Comparison of ENCODE assay signal across 22 cellular contexts in genomic region chr3:23440416-23441294, GRCh38.
DNase-seq lines count a peak whose midpoint lies in the region; ATAC-seq, FAIRE-seq and TF ChIP-seq lines count a peak whose summit lies in the region.
"Had no signal": no experiment of that assay in that cellular context is flagged by ENCODE, and none has a peak within 500 bp of the region (broad histone marks: within the 10 kb centered on the region; RNA-seq: fewer than 3 reads in every experiment).

No MANE protein-coding gene starts in this region.

- peaks cover 29 to 50% (median 37%) of the 10 kb centered on the region in 10 experiments for H3K4me1 ChIP-seq in BLaER1 treated with 17β-estradiol and CSF1 and Interleukin-3, amounts not matched to agents 10 nM and 100 nM
- peaks cover 0 to 26% of the 10 kb centered on the region in 2 donors for H3K4me1 ChIP-seq in naive thymus-derived CD4-positive, alpha-beta T cell (ENCODE audit: control insufficient read depth in 2 of 2, insufficient read depth in 2 of 2, low read length in 2 of 2)
- peaks cover 7% of the 10 kb centered on the region for H3K4me1 ChIP-seq in lower lobe of right lung
- H3K4me1 ChIP-seq: Caco-2, esophagus muscularis mucosa, testis had no signal

- no peak for TF ChIP-seq CTCF in lower lobe of right lung (IDR thresholded peaks at IDR 0.05)
- no peak for TF ChIP-seq CTCF in lower leg skin (IDR thresholded peaks at IDR 0.05)

- H3K9me3 Mint-ChIP-seq in activated CD4-positive, alpha-beta memory T cell treated with anti-CD3 and anti-CD28 coated beads, Interleukin-2, amount 10 ng/mL, durations not matched to agents 7 days and 5 days, result peaks cover 2% of the 10 kb centered on the region
- no peaks in the 10 kb centered on the region for H3K9me3 Mint-ChIP-seq in naive thymus-derived CD4-positive, alpha-beta T cell

- CTCF ChIA-PET in activated CD4-positive, alpha-beta memory T cell treated with anti-CD3 and anti-CD28 coated beads, Interleukin-2, amount 10 ng/mL, durations not matched to agents 7 days and 5 days (lab: Charles Lee), result no interaction called here
- CTCF ChIA-PET in naive thymus-derived CD4-positive, alpha-beta T cell (lab: Charles Lee), result no interaction called here

- H3K36me3 Mint-ChIP-seq in activated CD4-positive, alpha-beta memory T cell treated with anti-CD3 and anti-CD28 coated beads, Interleukin-2, amount 10 ng/mL, durations not matched to agents 7 days and 5 days (ENCODE audit: low read depth), result no peaks in the 10 kb centered on the region
- no peaks in the 10 kb centered on the region for H3K36me3 Mint-ChIP-seq in naive thymus-derived CD4-positive, alpha-beta T cell

- H3K27ac Mint-ChIP-seq in activated CD4-positive, alpha-beta memory T cell treated with anti-CD3 and anti-CD28 coated beads, Interleukin-2, amount 10 ng/mL, durations not matched to agents 7 days and 5 days, result peak overlapping the region; percentile 54
- peak overlapping the region in 8 of 9 donors; percentile 39 to 87 (median 73) for H3K27ac Mint-ChIP-seq in naive thymus-derived CD4-positive, alpha-beta T cell
- H3K27ac Mint-ChIP-seq: progenitor cell of endocrine pancreas had no signal

- no peaks in the 10 kb centered on the region; a peak in 1 of 22 replicates for H3K36me3 ChIP-seq in BLaER1 treated with 17β-estradiol and CSF1 and Interleukin-3, amounts not matched to agents 10 nM and 100 nM
- no peaks in the 10 kb centered on the region for H3K36me3 ChIP-seq in naive thymus-derived CD4-positive, alpha-beta T cell (ENCODE audit: control insufficient read depth in 2 of 3, insufficient read depth in 3 of 3, low read length in 3 of 3)
- H3K36me3 ChIP-seq in lower lobe of right lung, result no peaks in the 10 kb centered on the region
- H3K36me3 ChIP-seq: esophagus muscularis mucosa, SJCRH30 had no signal

- DNase-seq in GM12892 (ENCODE audit: insufficient read length) (no peak), lower lobe of right lung (no peak), lower leg skin (ENCODE audit: low spot score in 2 of 2) (no peak), HK-2 (ENCODE audit: unreplicated experiment) (no peak), OCI-M1 (lab: John Stamatoyannopoulos, UW) (no peak)
- DNase-seq in activated CD4-positive, alpha-beta memory T cell treated with anti-CD3 and anti-CD28 coated beads, Interleukin-2, amount 10 ng/mL, durations not matched to agents 7 days and 5 days, result no peak
- DNase-seq in naive thymus-derived CD4-positive, alpha-beta T cell, result peak in 4 of 9 donors; percentile 8 to 32 (median 10)
- DNase-seq: Caco-2; caudate nucleus; effector CD4-positive, alpha-beta T cell; EL; glutamatergic neuron; Karpas-422; NCI-H1417; NCI-H526; SJCRH30; small intestine; stimulated activated CD4-positive, alpha-beta T cell treated with anti-CD3 and anti-CD28 coated beads, Interleukin-4, amount 100 ng/mL, for 24 hours; testis had no signal

- peaks cover 0 to 8% (median 0%) of the 10 kb centered on the region in 11 experiments; a peak in 2 of 22 replicates for H3K27me3 ChIP-seq in BLaER1 treated with 17β-estradiol and CSF1 and Interleukin-3, amounts not matched to agents 10 nM and 100 nM
- no peaks in the 10 kb centered on the region for H3K27me3 ChIP-seq in naive thymus-derived CD4-positive, alpha-beta T cell (ENCODE audit: control insufficient read depth in 2 of 2, insufficient read depth in 2 of 2, low read length in 2 of 2)
- no peaks in the 10 kb centered on the region for H3K27me3 ChIP-seq in lower lobe of right lung (ENCODE audit: low read depth)
- H3K27me3 ChIP-seq: esophagus muscularis mucosa, SJCRH30, testis had no signal

- intact Hi-C loops in naive thymus-derived CD4-positive, alpha-beta T cell (cut with micrococcal nuclease), result loop anchor here in 1 of 2 donors (1.0 kb wide), 1 partner anchor 365 kb away; the partner anchor contains the start of gene UBE2E1
- intact Hi-C loops in lower lobe of right lung (cut with DNase I) (no loop called here), lower leg skin (cut with DNase I; ENCODE audit: low total_unique reads) (no loop called here)

- H4K20me1 ChIP-seq in BLaER1 treated with 17β-estradiol and CSF1 and Interleukin-3, amounts not matched to agents 10 nM and 100 nM, result peaks cover 0 to 100% (median 0%) of the 10 kb centered on the region in 11 experiments; a peak in 9 of 22 replicates

- no peak overlapping the region for H3K4me3 Mint-ChIP-seq in activated CD4-positive, alpha-beta memory T cell treated with anti-CD3 and anti-CD28 coated beads, Interleukin-2, amount 10 ng/mL, durations not matched to agents 7 days and 5 days
- peak overlapping the region; percentile 22 to 82 (median 69) for H3K4me3 Mint-ChIP-seq in naive thymus-derived CD4-positive, alpha-beta T cell

- POLR2A ChIA-PET in activated CD4-positive, alpha-beta memory T cell treated with anti-CD3 and anti-CD28 coated beads, Interleukin-2, amount 10 ng/mL, durations not matched to agents 7 days and 5 days (lab: Charles Lee), result no interaction called here
- POLR2A ChIA-PET in naive thymus-derived CD4-positive, alpha-beta T cell (lab: Charles Lee), result interaction anchor here (0.7 kb wide), 1 partner anchor 107 kb away, joined by 7 read pairs; no protein-coding TSS in a partner anchor

- peak overlapping the region; percentile 6 to 70 (median 43); a peak in 21 of 22 replicates for H3K4me2 ChIP-seq in BLaER1 treated with 17β-estradiol and CSF1 and Interleukin-3, amounts not matched to agents 10 nM and 100 nM

- H3K4me1 Mint-ChIP-seq in activated CD4-positive, alpha-beta memory T cell treated with anti-CD3 and anti-CD28 coated beads, Interleukin-2, amount 10 ng/mL, durations not matched to agents 7 days and 5 days, result peaks cover 26% of the 10 kb centered on the region
- peaks cover 23 to 63% (median 52%) of the 10 kb centered on the region in 7 donors for H3K4me1 Mint-ChIP-seq in naive thymus-derived CD4-positive, alpha-beta T cell

- peak overlapping the region in 2 of 11 experiments; percentile 30 to 44; a peak in 2 of 22 replicates for H3K27ac ChIP-seq in BLaER1 treated with 17β-estradiol and CSF1 and Interleukin-3, amounts not matched to agents 10 nM and 100 nM
- peak overlapping the region; percentile 25 for H3K27ac ChIP-seq in naive thymus-derived CD4-positive, alpha-beta T cell (ENCODE audit: low read depth, low read length)
- H3K27ac ChIP-seq in lower lobe of right lung, result no peak overlapping the region
- H3K27ac ChIP-seq: esophagus muscularis mucosa, SJCRH30, testis had no signal

- peaks cover 0 to 24% (median 11%) of the 10 kb centered on the region in 11 experiments; a peak in 14 of 22 replicates for H3K9me3 ChIP-seq in BLaER1 treated with 17β-estradiol and CSF1 and Interleukin-3, amounts not matched to agents 10 nM and 100 nM (replicated peaks in 1 of 11)
- no peaks in the 10 kb centered on the region for H3K9me3 ChIP-seq in naive thymus-derived CD4-positive, alpha-beta T cell (ENCODE audit: control insufficient read depth in 2 of 3, low read length in 3 of 3)
- no peaks in the 10 kb centered on the region for H3K9me3 ChIP-seq in lower lobe of right lung
- H3K9me3 ChIP-seq: Caco-2, esophagus muscularis mucosa, SJCRH30, testis had no signal

- FAIRE-seq in GM12892 (lab: Jason Lieb, UNC), result peak; percentile 57
- FAIRE-seq: small intestine had no signal

- TF ChIP-seq POLR2A in GM12892 (IDR thresholded peaks at IDR 0.05; ENCODE audit: low read depth, low read length), result no peak
- TF ChIP-seq POLR2A in lower leg skin (IDR thresholded peaks at IDR 0.05), result no peak

- H3K4me3 ChIP-seq in BLaER1 treated with 17β-estradiol and CSF1 and Interleukin-3, amounts not matched to agents 10 nM and 100 nM, result no peak overlapping the region
- H3K4me3 ChIP-seq in naive thymus-derived CD4-positive, alpha-beta T cell (ENCODE audit: low read length), result no peak overlapping the region
- H3K4me3 ChIP-seq in lower lobe of right lung (no peak overlapping the region), lower leg skin (ENCODE audit: low read depth, poor library complexity, severe bottlenecking) (no peak overlapping the region)
- H3K4me3 ChIP-seq: esophagus muscularis mucosa, SJCRH30, testis had no signal

- no peaks in the 10 kb centered on the region for H3K27me3 Mint-ChIP-seq in activated CD4-positive, alpha-beta memory T cell treated with anti-CD3 and anti-CD28 coated beads, Interleukin-2, amount 10 ng/mL, durations not matched to agents 7 days and 5 days
- peaks cover 0 to 9% (median 0%) of the 10 kb centered on the region in 5 donors for H3K27me3 Mint-ChIP-seq in naive thymus-derived CD4-positive, alpha-beta T cell
- H3K27me3 Mint-ChIP-seq: progenitor cell of endocrine pancreas had no signal

- no peak overlapping the region for H3K9ac ChIP-seq in BLaER1 treated with 17β-estradiol and CSF1 and Interleukin-3, amounts not matched to agents 10 nM and 100 nM

- peak; percentile 33 for ATAC-seq in naive thymus-derived CD4-positive, alpha-beta T cell
- ATAC-seq in lower lobe of right lung, result no peak

- WGBS in lower leg skin, 2 donors, result 77 to 81% methylated on average over 12 of the region's 12 CpGs
